Comparison of ENCODE assay signal across 20 cellular contexts in the genomic region with DNA sequence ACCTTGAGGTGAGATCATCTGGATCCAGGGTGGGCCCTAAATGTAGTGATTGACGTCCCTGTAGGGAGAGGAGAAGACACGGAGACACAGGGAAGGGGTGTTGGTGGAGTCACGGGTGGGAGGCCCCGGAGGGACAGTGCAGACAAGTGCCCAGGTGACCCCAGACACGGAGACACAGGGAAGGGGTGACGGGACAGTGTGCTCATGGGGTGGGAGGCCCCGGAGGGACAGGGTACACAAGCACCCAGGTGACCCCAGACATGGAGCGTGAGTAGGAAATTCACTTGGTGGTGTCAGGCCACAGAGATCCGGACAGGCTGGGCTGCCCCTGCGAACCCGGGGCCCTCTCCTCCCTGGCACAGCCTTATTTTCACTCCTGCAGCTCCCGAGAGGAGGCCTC.
A peak's percentile ranks its signal among the peaks of the same experiment; 100 is the strongest.
DNase-seq lines count a peak whose midpoint lies in the region; ATAC-seq and TF ChIP-seq lines count a peak whose summit lies in the region.
"Had no signal": no experiment of that assay in that cellular context is flagged by ENCODE, and none has a peak within 500 bp of the region (broad histone marks: within the 10 kb centered on the region; RNA-seq: fewer than 3 reads in every experiment).

No MANE protein-coding gene starts in this region.

- H2BK5ac ChIP-seq in neuronal stem cell (ENCODE audit: low read length) = no peak overlapping the region

- no peak for ATAC-seq in left ventricle myocardium superior
- ATAC-seq in left lobe of liver = peak; percentile 22
- peak; percentile 40 to 83 for ATAC-seq in upper lobe of left lung (ENCODE audit: low FRiP score in 2 of 2)
- ATAC-seq in HG02981 (IDR thresholded peaks at IDR 0.05; ENCODE audit: unreplicated experiment) = no peak
- ATAC-seq in HG03439 (IDR thresholded peaks at IDR 0.05; ENCODE audit: unreplicated experiment) = no peak

- H3K79me1 ChIP-seq in neuronal stem cell (ENCODE audit: low read depth, low read length) = no peaks in the 10 kb centered on the region

- H3K14ac ChIP-seq in neuronal stem cell (ENCODE audit: low read length) = peak overlapping the region; percentile 74

- H3K23ac ChIP-seq in neuronal stem cell (ENCODE audit: low read depth, low read length, poor library complexity) = peak overlapping the region; percentile 66

- H3K27ac ChIP-seq in neuronal stem cell (replicated peaks; ENCODE audit: low read length) (no peak overlapping the region), upper lobe of left lung (no peak overlapping the region)
- H3K27ac ChIP-seq: Peyer's patch had no signal

- H2BK12ac ChIP-seq in neuronal stem cell (ENCODE audit: low read length) = peak overlapping the region; percentile 86

- no peak overlapping the region for H2AFZ ChIP-seq in neuronal stem cell (ENCODE audit: low read length)

- intact Hi-C loops in cardiac septum (cut with DNase I) = loop anchor here (5.0 kb wide), 1 partner anchor 978 kb away; no protein-coding TSS in a partner anchor
- intact Hi-C loops in left ventricle myocardium superior (cut with micrococcal nuclease) = no loop called here

- peak overlapping the region; percentile 20 for H2BK15ac ChIP-seq in neuronal stem cell (ENCODE audit: low read length)

- H4K8ac ChIP-seq in neuronal stem cell (ENCODE audit: low read depth, low read length) = no peak overlapping the region

- WGBS in neuronal stem cell (ENCODE audit: extremely low coverage in 2 of 2, insufficient read length in 2 of 2, insufficient replicate concordance in 1 of 2), 2 donors = no CpG with 5 or more reads among the region's 12 CpGs
- WGBS in upper lobe of left lung, 2 donors = 80 to 81% methylated on average over 11 to 12 of the region's 12 CpGs

- no peak overlapping the region for H3K9ac ChIP-seq in neuronal stem cell (ENCODE audit: low read depth, low read length, poor library complexity)

- no peak overlapping the region for H2BK120ac ChIP-seq in neuronal stem cell (ENCODE audit: low read depth, low read length)

- H3K9me3 ChIP-seq in neuronal stem cell (replicated peaks in 1 of 2; ENCODE audit: control insufficient read depth in 2 of 2, insufficient read depth in 1 of 2, low read depth in 1 of 2, low read length in 2 of 2) (no peaks in the 10 kb centered on the region), upper lobe of left lung (no peaks in the 10 kb centered on the region)
- H3K9me3 ChIP-seq: MG63, Peyer's patch had no signal

- H3K36me3 ChIP-seq in neuronal stem cell (replicated peaks in 1 of 2; ENCODE audit: control insufficient read depth in 2 of 2, insufficient read depth in 2 of 2, low read length in 2 of 2) = no peaks in the 10 kb centered on the region
- no peaks in the 10 kb centered on the region for H3K36me3 ChIP-seq in upper lobe of left lung
- H3K36me3 ChIP-seq: MG63, Peyer's patch had no signal

- H3K4me2 ChIP-seq in neuronal stem cell (ENCODE audit: insufficient read depth, low read length, poor library complexity, severe bottlenecking) = no peak overlapping the region

- H3K4me3 ChIP-seq in neuronal stem cell (ENCODE audit: low read length in 2 of 2) (peak overlapping the region in 1 of 2 donors; percentile 25), upper lobe of left lung (no peak overlapping the region)
- H3K4me3 ChIP-seq: MG63, Peyer's patch had no signal

- TF ChIP-seq CTCF in upper lobe of left lung (IDR thresholded peaks at IDR 0.05) = no peak

- no peaks in the 10 kb centered on the region for H3K27me3 ChIP-seq in neuronal stem cell (ENCODE audit: control insufficient read depth in 3 of 3, insufficient read depth in 3 of 3, low read depth in 1 of 3, low read length in 3 of 3)
- no peaks in the 10 kb centered on the region for H3K27me3 ChIP-seq in upper lobe of left lung
- H3K27me3 ChIP-seq: MG63, Peyer's patch had no signal

- no peak overlapping the region for H4K91ac ChIP-seq in neuronal stem cell (ENCODE audit: low read depth, low read length, poor library complexity)

- H2AK5ac ChIP-seq in neuronal stem cell (ENCODE audit: low read depth, low read length) = peak overlapping the region; percentile 10

- DNase-seq in cardiac septum (ENCODE audit: low spot score) (peak; percentile 54), left ventricle myocardium superior (no peak), left lobe of liver (ENCODE audit: low spot score) (no peak), neuronal stem cell (ENCODE audit: low spot score) (no peak), upper lobe of left lung (no peak), epidermal melanocyte (ENCODE audit: insufficient read length, low spot score) (no peak)
- DNase-seq: DMS79 treated with DMSO at 0.1 percent for 48 hours, HFFc6, IMR-90, Karpas-422, MG63, NCI-H1092, NCI-H1436 treated with DMSO at 0.1 percent for 48 hours, NCI-H2029 treated with DMSO at 0.1 percent for 48 hours, NCI-H2171 treated with DMSO at 0.1 percent for 48 hours, NCI-H446, NCI-H69 had no signal

- peak overlapping the region; percentile 14 for H3K4ac ChIP-seq in neuronal stem cell (ENCODE audit: low read length)

- H3K4me1 ChIP-seq in neuronal stem cell (ENCODE audit: control insufficient read depth in 2 of 2, insufficient read depth in 1 of 2, low read depth in 1 of 2, low read length in 2 of 2) (peaks cover 0 to 12% of the 10 kb centered on the region in 2 donors), upper lobe of left lung (no peaks in the 10 kb centered on the region)
- H3K4me1 ChIP-seq: Peyer's patch had no signal

- no peak for TF ChIP-seq EP300 in upper lobe of left lung (IDR thresholded peaks at IDR 0.05)

- TF ChIP-seq POLR2A in upper lobe of left lung (IDR thresholded peaks at IDR 0.05) = no peak

- H3K18ac ChIP-seq in neuronal stem cell (ENCODE audit: low read length) = peak overlapping the region; percentile 79

Comparison
In these comparisons a context has a peak if more than half of its experiments do, and no peak if none do; other contexts are left out.
1. ATAC-seq: peak in left lobe of liver (single experiment) and upper lobe of left lung (2 of 2); none in left ventricle myocardium superior (single experiment), HG02981 (single experiment) and HG03439 (single experiment).